1 cellular context compared by ENCODE assay signal in genomic region chr12:55850893-55851292, GRCh38.
TF ChIP-seq lines count a peak whose summit lies in the region.

No MANE protein-coding gene starts in this region.

TF ChIP-seq in GM23338, 12 proteins besides CTCF, POLR2A, EP300 and RAD21 (continued from another document):
- no peak for TF ChIP-seq ETS1 (IDR thresholded peaks at IDR 0.05)
- no peak for TF ChIP-seq POLR2AphosphoS5 (IDR thresholded peaks at IDR 0.05; ENCODE audit: low read depth)
- TF ChIP-seq EZH2phosphoT487 (IDR thresholded peaks at IDR 0.05; ENCODE audit: unreplicated experiment) = no peak
- no peak for TF ChIP-seq STAT1 (IDR thresholded peaks at IDR 0.05; ENCODE audit: unreplicated experiment)
- TF ChIP-seq REST (IDR thresholded peaks at IDR 0.05; ENCODE audit: unreplicated experiment) = no peak
- no peak for TF ChIP-seq EZH2 (IDR thresholded peaks at IDR 0.05; ENCODE audit: low read depth, unreplicated experiment)
